Comparison of ENCODE assay signal across 16 cellular contexts in genomic region chr19:30684613-30685012, GRCh38.
DNase-seq lines count a peak whose midpoint lies in the region; ATAC-seq and TF ChIP-seq lines count a peak whose summit lies in the region.
"Had no signal": no experiment of that assay in that cellular context is flagged by ENCODE, and none has a peak within 500 bp of the region (broad histone marks: within the 10 kb centered on the region; RNA-seq: fewer than 3 reads in every experiment).

No MANE protein-coding gene starts in this region.

- no peak overlapping the region for H3K9ac ChIP-seq in neural progenitor cell

- DNase-seq in GM23338 (ENCODE audit: low spot score) (peak; percentile 24), WTC11 (ENCODE audit: low spot score) (no peak), islet precursor cell (peak; percentile 41), neural progenitor cell (ENCODE audit: low spot score) (no peak), glutamatergic neuron (no peak), type B pancreatic cell (ENCODE audit: extremely low spot score, unreplicated experiment) (no peak), anterior cingulate cortex (lab: John Stamatoyannopoulos, UW) (no peak)
- DNase-seq: C1 segment of cervical spinal cord; CD4-positive, CD25-positive, alpha-beta regulatory T cell; CD8-positive, alpha-beta T cell; DMS53; DMS79 treated with DMSO at 0.1 percent for 48 hours; GF-D8; H7; HCEC 1CT had no signal

- H3K27ac Mint-ChIP-seq in GM23338 = no peak overlapping the region
- H3K27ac Mint-ChIP-seq in WTC11 = no peak overlapping the region; the same call in 1 of the 2 replicates
- H3K27ac Mint-ChIP-seq in neural progenitor cell = peak overlapping the region; percentile 57
- H3K27ac Mint-ChIP-seq in glutamatergic neuron (ENCODE audit: unreplicated experiment) = no peak overlapping the region
- H3K27ac Mint-ChIP-seq in type B pancreatic cell = no peak overlapping the region
- H3K27ac Mint-ChIP-seq: CD8-positive, alpha-beta T cell had no signal

- POLR2A ChIA-PET in WTC11 (lab: Charles Lee) = no interaction called here

- H3F3A ChIP-seq in GM23338 (replicated peaks; ENCODE audit: low read depth) (no peaks in the 10 kb centered on the region), neural progenitor cell (ENCODE audit: low read depth) (no peaks in the 10 kb centered on the region)

- CTCF ChIA-PET in WTC11 (lab: Charles Lee) = interaction anchor here (1.2 to 8.3 kb wide), 2 partner anchors 10 to 14 kb away, joined by 5 to 77 read pairs; no protein-coding TSS in a partner anchor

- H3K4me2 ChIP-seq in GM23338 (no peak overlapping the region), neural progenitor cell (no peak overlapping the region)

- H3K27me3 ChIP-seq in GM23338 (ENCODE audit: insufficient read depth) (no peaks in the 10 kb centered on the region), neural progenitor cell (peaks cover 8% of the 10 kb centered on the region)

- peak overlapping the region; percentile 92 for H2AFZ ChIP-seq in GM23338
- no peak overlapping the region for H2AFZ ChIP-seq in neural progenitor cell (replicated peaks)

- no peaks in the 10 kb centered on the region for H3K36me3 ChIP-seq in GM23338 (ENCODE audit: insufficient read depth)
- no peaks in the 10 kb centered on the region for H3K36me3 ChIP-seq in neural progenitor cell

- H3K4me3 Mint-ChIP-seq in GM23338 = no peak overlapping the region
- H3K4me3 Mint-ChIP-seq in WTC11 = no peak overlapping the region
- no peak overlapping the region for H3K4me3 Mint-ChIP-seq in neural progenitor cell
- H3K4me3 Mint-ChIP-seq in glutamatergic neuron (ENCODE audit: unreplicated experiment) = no peak overlapping the region
- H3K4me3 Mint-ChIP-seq in type B pancreatic cell = no peak overlapping the region
- H3K4me3 Mint-ChIP-seq: CD4-positive, CD25-positive, alpha-beta regulatory T cell; CD8-positive, alpha-beta T cell had no signal

- no peaks in the 10 kb centered on the region for H3K9me2 ChIP-seq in GM23338 (ENCODE audit: insufficient read depth)

- H3K4me3 ChIP-seq in GM23338 (no peak overlapping the region), neural progenitor cell (no peak overlapping the region)

- H3K4me1 Mint-ChIP-seq in GM23338 = peaks cover 17% of the 10 kb centered on the region; the same call in 2 of the 3 replicates
- peaks cover 48% of the 10 kb centered on the region for H3K4me1 Mint-ChIP-seq in WTC11
- H3K4me1 Mint-ChIP-seq in neural progenitor cell = peaks cover 22% of the 10 kb centered on the region
- peaks cover 39% of the 10 kb centered on the region for H3K4me1 Mint-ChIP-seq in glutamatergic neuron (ENCODE audit: low read depth, unreplicated experiment)
- peaks cover 48% of the 10 kb centered on the region for H3K4me1 Mint-ChIP-seq in type B pancreatic cell (ENCODE audit: unreplicated experiment)

- TF ChIP-seq CTCF in GM23338 (conservative IDR thresholded peaks at IDR 0.05; ENCODE audit: low read depth in 2 of 2) (0 out of 4 replicates have a peak, but pooled peaks of 1 of the 2 experiments have one; percentile 3), WTC11 (IDR thresholded peaks at IDR 0.05) (no peak), neural progenitor cell (IDR thresholded peaks at IDR 0.05) (no peak), glutamatergic neuron (IDR thresholded peaks at IDR 0.05; ENCODE audit: partially characterized antibody, unreplicated experiment) (no peak), type B pancreatic cell (conservative IDR thresholded peaks at IDR 0.05) (no peak)

- no peak overlapping the region for H3K27ac ChIP-seq in GM23338 (ENCODE audit: low read depth)
- no peak overlapping the region for H3K27ac ChIP-seq in neural progenitor cell

- ATAC-seq in GM23338 (no peak; the same call in 2 of the 3 replicates), WTC11 (peak; percentile 26; the same call in 1 of the 2 replicates), HG02938 (IDR thresholded peaks at IDR 0.05; ENCODE audit: unreplicated experiment) (no peak)
- ATAC-seq: CD8-positive, alpha-beta T cell had no signal

- H3K9me3 Mint-ChIP-seq in GM23338 (no peaks in the 10 kb centered on the region; the same call in 2 of the 3 replicates), WTC11 (no peaks in the 10 kb centered on the region), neural progenitor cell (no peaks in the 10 kb centered on the region), glutamatergic neuron (ENCODE audit: unreplicated experiment) (peaks cover 3% of the 10 kb centered on the region), type B pancreatic cell (no peaks in the 10 kb centered on the region)
- H3K9me3 Mint-ChIP-seq: CD8-positive, alpha-beta T cell had no signal

- H4K20me1 ChIP-seq in GM23338 (replicated peaks; ENCODE audit: insufficient read depth) (no peaks in the 10 kb centered on the region), neural progenitor cell (ENCODE audit: low read depth) (no peaks in the 10 kb centered on the region)

- H3K9me3 ChIP-seq in neural progenitor cell (ENCODE audit: low read depth) = no peaks in the 10 kb centered on the region

- H3K4me1 ChIP-seq in GM23338 (ENCODE audit: insufficient read depth) (peaks cover 17% of the 10 kb centered on the region; the same call in 1 of the 2 replicates), neural progenitor cell (peaks cover 3% of the 10 kb centered on the region)

- H3K36me3 Mint-ChIP-seq in GM23338 (ENCODE audit: low read depth) = no peaks in the 10 kb centered on the region
- H3K36me3 Mint-ChIP-seq in WTC11 = no peaks in the 10 kb centered on the region
- H3K36me3 Mint-ChIP-seq in neural progenitor cell = no peaks in the 10 kb centered on the region
- no peaks in the 10 kb centered on the region for H3K36me3 Mint-ChIP-seq in glutamatergic neuron (ENCODE audit: unreplicated experiment)
- H3K36me3 Mint-ChIP-seq in type B pancreatic cell = no peaks in the 10 kb centered on the region
- H3K36me3 Mint-ChIP-seq: CD4-positive, CD25-positive, alpha-beta regulatory T cell; CD8-positive, alpha-beta T cell had no signal

- peaks cover 6% of the 10 kb centered on the region for H3K27me3 Mint-ChIP-seq in GM23338 (ENCODE audit: insufficient read depth, low read depth, poor library complexity)
- no peaks in the 10 kb centered on the region for H3K27me3 Mint-ChIP-seq in WTC11 (ENCODE audit: low read depth)
- peaks cover 5% of the 10 kb centered on the region for H3K27me3 Mint-ChIP-seq in neural progenitor cell (ENCODE audit: insufficient read depth, low read depth)
- peaks cover 10% of the 10 kb centered on the region for H3K27me3 Mint-ChIP-seq in glutamatergic neuron (ENCODE audit: unreplicated experiment)
- H3K27me3 Mint-ChIP-seq in type B pancreatic cell = peaks cover 52% of the 10 kb centered on the region

- H3K79me2 ChIP-seq in GM23338 (replicated peaks; ENCODE audit: insufficient read depth) (no peaks in the 10 kb centered on the region), neural progenitor cell (ENCODE audit: low read depth) (no peaks in the 10 kb centered on the region)

TF ChIP-seq in GM23338, 12 proteins besides CTCF, POLR2A, EP300 and RAD21 (continues in another document):
- TF ChIP-seq EZH2 (IDR thresholded peaks at IDR 0.05; ENCODE audit: low read depth, unreplicated experiment) (no peak), NANOG (IDR thresholded peaks at IDR 0.05; ENCODE audit: borderline replicate concordance) (no peak), STAT1 (IDR thresholded peaks at IDR 0.05; ENCODE audit: unreplicated experiment) (no peak), POLR2AphosphoS5 (IDR thresholded peaks at IDR 0.05; ENCODE audit: low read depth) (no peak)

TF ChIP-seq in WTC11, 78 proteins besides CTCF, POLR2A, EP300 and RAD21:
- no peak for TF ChIP-seq ETV6 (CRISPR knock-in tag; IDR thresholded peaks at IDR 0.05)

Comparison
In these comparisons a context has a peak if more than half of its experiments do, and no peak if none do; other contexts are left out.
1. DNase-seq: peak in GM23338 (single experiment) and islet precursor cell (single experiment); none in WTC11 (single experiment), neural progenitor cell (single experiment), glutamatergic neuron (single experiment), type B pancreatic cell (single experiment) and anterior cingulate cortex (0 of 58).